In genomic region chr17:2331303-2331702, GRCh38 we compare ENCODE assay signal across 26 cellular contexts.
"Had no signal": no experiment of that assay in that cellular context is flagged by ENCODE, and none has a peak within 500 bp of the region (broad histone marks: within the 10 kb centered on the region; RNA-seq: fewer than 3 reads in every experiment).

No MANE protein-coding gene starts in this region.

- H3K9me3 ChIP-seq: adrenal gland, breast epithelium had no signal

- H3K27me3 ChIP-seq: adrenal gland, breast epithelium had no signal

- ATAC-seq: activated T-helper 17 cell treated with anti-CD3 and anti-CD28 coated beads, Interleukin-2, amount 50 U/mL, for 72 hours; T-helper 17 cell had no signal

- DNase-seq: activated B cell treated with CpG ODN at 0.5 μM for 24 hours; activated CD4-positive, alpha-beta memory T cell treated with anti-CD3 and anti-CD28 coated beads, Interleukin-2, amount 10 ng/mL, durations not matched to agents 7 days and 5 days; activated CD4-positive, alpha-beta T cell treated with anti-CD3 and anti-CD28 coated beads for 1 hour; activated CD4-positive, alpha-beta T cell treated with anti-CD3 and anti-CD28 coated beads, Interleukin-2, amount 10 ng/mL, durations not matched to agents 7 days and 5 days; activated gamma-delta T cell; activated naive CD4-positive, alpha-beta T cell treated with anti-CD3 and anti-CD28 coated beads for 36 hours; activated T-cell treated with anti-CD3 and anti-CD28 coated beads for 4 hours; activated T-cell treated with anti-CD3 and anti-CD28 coated beads, Interleukin-2, amount 50 U/mL, for 48 hours; adrenal gland; anterior cingulate cortex; caudate nucleus; MM.1S; NCI-H1105 treated with DMSO at 0.1 percent for 48 hours; NCI-H146; NCI-H187 treated with DMSO at 0.1 percent for 48 hours; NCI-H2081 treated with DMSO at 0.1 percent for 48 hours; NCI-H2171; NCI-H2227 treated with DMSO at 0.1 percent for 48 hours; NCI-H446 treated with DMSO at 0.1 percent for 48 hours; NCI-H524 treated with DMSO at 0.1 percent for 48 hours; NCI-H748 treated with DMSO at 0.1 percent for 48 hours; SIG-M5; T-helper 17 cell; T-helper 9 cell had no signal

- H3K27ac ChIP-seq: adrenal gland, breast epithelium had no signal

- H3K4me3 ChIP-seq: adrenal gland, breast epithelium had no signal
